In genomic region chrX:72238183-72238582, GRCh38 we compare ENCODE assay signal across 9 cellular contexts. TPM values are rescaled to one million over a fixed set of nuclear protein-coding genes. Genes with fewer than 3 reads are reported as not detected.
A peak's percentile ranks its signal among the peaks of the same experiment; 100 is the strongest.
DNase-seq lines count a peak whose midpoint lies in the region; ATAC-seq and TF ChIP-seq lines count a peak whose summit lies in the region.
"Had no signal": no experiment of that assay in that cellular context is flagged by ENCODE, and none has a peak within 500 bp of the region (broad histone marks: within the 10 kb centered on the region; RNA-seq: fewer than 3 reads in every experiment).

No MANE protein-coding gene starts in this region.

- no peaks in the 10 kb centered on the region for H3K36me3 Mint-ChIP-seq in activated naive CD4-positive, alpha-beta T cell treated with anti-CD3 and anti-CD28 coated beads, Interleukin-2, amount 50 U/mL, for 24 hours
- H3K36me3 Mint-ChIP-seq in activated naive CD4-positive, alpha-beta T cell treated with anti-CD3 and anti-CD28 coated beads, Interleukin-2, amount 50 U/mL, for 72 hours = peaks cover 10 to 11% of the 10 kb centered on the region in 2 donors

- in situ Hi-C loops in GM13977 (cut with MboI; ENCODE audit: low pct_unique_long_range_greater_than_20kb, low sequenced_read_pairs, unreplicated experiment) = no loop called here

- H3K9me3 Mint-ChIP-seq in activated naive CD4-positive, alpha-beta T cell treated with anti-CD3 and anti-CD28 coated beads, Interleukin-2, amount 50 U/mL, for 24 hours = no peaks in the 10 kb centered on the region
- H3K9me3 Mint-ChIP-seq in activated naive CD4-positive, alpha-beta T cell treated with anti-CD3 and anti-CD28 coated beads, Interleukin-2, amount 50 U/mL, for 72 hours = no peaks in the 10 kb centered on the region
- no peaks in the 10 kb centered on the region for H3K9me3 Mint-ChIP-seq in stimulated activated naive CD8-positive, alpha-beta T cell treated with anti-CD3 and anti-CD28 coated beads, Interleukin-15, amount 100 ng/mL, for 72 hours

- peak overlapping the region; percentile 55 to 57 for H3K4me3 ChIP-seq in foreskin fibroblast (ENCODE audit: low read depth in 1 of 2, low read length in 2 of 2)

- TF ChIP-seq CTCF in VCaP (conservative IDR thresholded peaks at IDR 0.05) (no peak), foreskin fibroblast (IDR thresholded peaks at IDR 0.05; ENCODE audit: low read depth, low read length) (no peak), GM13977 (IDR thresholded peaks at IDR 0.05; ENCODE audit: extremely low read depth, insufficient read depth, missing control alignments) (no peak)

- H3K4me1 Mint-ChIP-seq in activated naive CD4-positive, alpha-beta T cell treated with anti-CD3 and anti-CD28 coated beads, Interleukin-2, amount 50 U/mL, for 24 hours = peaks cover 5% of the 10 kb centered on the region
- H3K4me1 Mint-ChIP-seq in stimulated activated naive CD8-positive, alpha-beta T cell treated with anti-CD3 and anti-CD28 coated beads, Interleukin-15, amount 100 ng/mL, for 72 hours = peaks cover 13% of the 10 kb centered on the region

- no peak for ATAC-seq in activated naive CD4-positive, alpha-beta T cell treated with anti-CD3 and anti-CD28 coated beads, Interleukin-2, amount 50 U/mL, for 72 hours
- no peak for ATAC-seq in stimulated activated naive CD8-positive, alpha-beta T cell treated with anti-CD3 and anti-CD28 coated beads, Interleukin-15, amount 100 ng/mL, for 72 hours

- H3K27ac ChIP-seq in VCaP = peak overlapping the region; percentile 53; the same call in 1 of the 2 replicates
- H3K27ac ChIP-seq: pancreas had no signal

- peak overlapping the region; percentile 78 for H3K4me3 Mint-ChIP-seq in activated naive CD4-positive, alpha-beta T cell treated with anti-CD3 and anti-CD28 coated beads, Interleukin-2, amount 50 U/mL, for 24 hours
- H3K4me3 Mint-ChIP-seq in stimulated activated naive CD8-positive, alpha-beta T cell treated with anti-CD3 and anti-CD28 coated beads, Interleukin-15, amount 100 ng/mL, for 72 hours = peak overlapping the region; percentile 83 to 84

- H3K27me3 Mint-ChIP-seq in activated naive CD4-positive, alpha-beta T cell treated with anti-CD3 and anti-CD28 coated beads, Interleukin-2, amount 50 U/mL, for 24 hours = no peaks in the 10 kb centered on the region
- H3K27me3 Mint-ChIP-seq in stimulated activated naive CD8-positive, alpha-beta T cell treated with anti-CD3 and anti-CD28 coated beads, Interleukin-15, amount 100 ng/mL, for 72 hours = no peaks in the 10 kb centered on the region

- no peak overlapping the region for H3K27ac Mint-ChIP-seq in activated naive CD4-positive, alpha-beta T cell treated with anti-CD3 and anti-CD28 coated beads, Interleukin-2, amount 50 U/mL, for 24 hours
- H3K27ac Mint-ChIP-seq in activated naive CD4-positive, alpha-beta T cell treated with anti-CD3 and anti-CD28 coated beads, Interleukin-2, amount 50 U/mL, for 72 hours = peak overlapping the region in 1 of 2 donors; percentile 75
- peak overlapping the region; percentile 27 to 59 for H3K27ac Mint-ChIP-seq in stimulated activated naive CD8-positive, alpha-beta T cell treated with anti-CD3 and anti-CD28 coated beads, Interleukin-15, amount 100 ng/mL, for 72 hours

- no peak for DNase-seq in activated naive CD4-positive, alpha-beta T cell treated with anti-CD3 and anti-CD28 coated beads, Interleukin-2, amount 50 U/mL, for 72 hours (ENCODE audit: low spot score in 2 of 2)
- DNase-seq in foreskin fibroblast = no peak
- DNase-seq in stimulated activated naive CD8-positive, alpha-beta T cell treated with anti-CD3 and anti-CD28 coated beads, Interleukin-15, amount 100 ng/mL, for 72 hours = no peak
- no peak for DNase-seq in DMS153 (lab: John Stamatoyannopoulos, UW)
- DNase-seq in GM13977 (ENCODE audit: low spot score) = no peak
- no peak for DNase-seq in C1 segment of cervical spinal cord (lab: John Stamatoyannopoulos, UW)

RNA-seq across cellular contexts. Expression of gene ERCC6L, which starts 0.6 kb away (rescaled TPM):
- total RNA-seq in activated naive CD4-positive, alpha-beta T cell treated with anti-CD3 and anti-CD28 coated beads, Interleukin-2, amount 50 U/mL, for 72 hours = 10 to 100 TPM; 12.6 to 21.8 TPM

RNA-seq across cellular contexts. Expression of gene RPS4X, which starts 38.9 kb away (rescaled TPM):
- total RNA-seq in activated naive CD4-positive, alpha-beta T cell treated with anti-CD3 and anti-CD28 coated beads, Interleukin-2, amount 50 U/mL, for 72 hours = 1,000 to 10,000 TPM; 1,263 to 1,366 TPM

RNA-seq across cellular contexts. Expression of gene PIN4, which starts 56.6 kb away (rescaled TPM):
- 1 to 10 TPM; 3.1 to 4.9 TPM for total RNA-seq in activated naive CD4-positive, alpha-beta T cell treated with anti-CD3 and anti-CD28 coated beads, Interleukin-2, amount 50 U/mL, for 72 hours
